ENCODE assay signal across 8 cellular contexts in the genomic region with DNA sequence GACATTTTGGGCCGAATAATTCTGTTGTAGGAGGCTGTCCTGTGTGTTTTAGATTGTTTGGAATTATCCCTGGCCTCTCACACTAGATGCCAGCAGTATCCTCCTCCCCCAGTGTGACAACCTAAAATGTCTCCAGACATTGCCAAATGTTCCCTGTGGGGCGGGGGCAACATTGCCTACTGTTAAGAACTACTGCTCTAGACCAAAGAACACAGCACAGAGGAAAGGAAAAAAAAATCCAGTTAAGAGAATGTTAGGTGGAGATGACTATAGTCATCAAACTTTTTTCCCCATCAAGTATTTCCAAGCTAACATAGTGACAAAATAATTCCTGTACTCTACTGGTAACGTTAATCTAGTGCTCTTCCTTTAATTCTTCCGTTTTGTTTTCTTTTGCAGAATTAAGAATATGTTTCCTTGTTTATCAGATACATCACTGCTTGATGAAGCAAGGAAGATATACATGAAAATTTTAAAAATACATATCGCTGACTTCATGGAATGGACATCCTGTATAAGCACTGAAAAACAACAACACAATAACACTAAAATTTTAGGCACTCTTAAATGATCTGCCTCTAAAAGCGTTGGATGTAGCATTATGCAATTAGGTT. TPM values are rescaled to one million over a fixed set of nuclear protein-coding genes. Genes with fewer than 3 reads are reported as not detected.
DNase-seq lines count a peak whose midpoint lies in the region; ATAC-seq and TF ChIP-seq lines count a peak whose summit lies in the region.

No MANE protein-coding gene starts in this region.

- peak overlapping the region; percentile 89 for H3K27ac Mint-ChIP-seq in CD8-positive, alpha-beta T cell
- peak overlapping the region; percentile 90 to 96 for H3K27ac Mint-ChIP-seq in natural killer cell treated with Interleukin-12 subunit alpha and Interleukin-12 subunit beta and Interleukin-15 and Interleukin-18, amount 100 ng/mL, for 72 hours

- H3K4me2 ChIP-seq in KMS-11 = peak overlapping the region; percentile 84

- H3K27me3 ChIP-seq in CD8-positive, alpha-beta T cell (ENCODE audit: insufficient read depth, low read length) = no peaks in the 10 kb centered on the region
- H3K27me3 ChIP-seq in KMS-11 (ENCODE audit: insufficient read depth, low read depth) = no peaks in the 10 kb centered on the region

- H3K9ac ChIP-seq in KMS-11 = peak overlapping the region; percentile 98

- H3K36me3 Mint-ChIP-seq in CD8-positive, alpha-beta T cell = peaks cover 72% of the 10 kb centered on the region
- H3K36me3 Mint-ChIP-seq in natural killer cell treated with Interleukin-12 subunit alpha and Interleukin-12 subunit beta and Interleukin-15 and Interleukin-18, amount 100 ng/mL, for 72 hours = peaks cover 36% of the 10 kb centered on the region

- H3K4me1 Mint-ChIP-seq in CD8-positive, alpha-beta T cell (ENCODE audit: low read depth) = peaks cover 37% of the 10 kb centered on the region
- peaks cover 48 to 49% of the 10 kb centered on the region in 2 donors for H3K4me1 Mint-ChIP-seq in natural killer cell treated with Interleukin-12 subunit alpha and Interleukin-12 subunit beta and Interleukin-15 and Interleukin-18, amount 100 ng/mL, for 72 hours (ENCODE audit: low read depth in 2 of 2)

- H3K36me3 ChIP-seq in CD8-positive, alpha-beta T cell (ENCODE audit: insufficient read depth, low read length) = peaks cover 29% of the 10 kb centered on the region
- peaks cover 29% of the 10 kb centered on the region; the same call in 1 of the 2 replicates for H3K36me3 ChIP-seq in KMS-11 (ENCODE audit: insufficient read depth)

- TF ChIP-seq CTCF in CD8-positive, alpha-beta T cell (IDR thresholded peaks at IDR 0.05) = no peak
- no peak for TF ChIP-seq CTCF in KMS-11 (conservative IDR thresholded peaks at IDR 0.05; ENCODE audit: low read depth, low read length)

- no peaks in the 10 kb centered on the region for H3K9me3 Mint-ChIP-seq in CD8-positive, alpha-beta T cell
- no peaks in the 10 kb centered on the region for H3K9me3 Mint-ChIP-seq in natural killer cell treated with Interleukin-12 subunit alpha and Interleukin-12 subunit beta and Interleukin-15 and Interleukin-18, amount 100 ng/mL, for 72 hours

- intact Hi-C loops in CD8-positive, alpha-beta T cell (cut with DNase I, micrococcal nuclease) = loop anchor here in 1 of 2 experiments (5.0 kb wide), 1 partner anchor 1662 kb away; no protein-coding TSS in a partner anchor

- no peak for ATAC-seq in CD8-positive, alpha-beta T cell
- no peak for ATAC-seq in natural killer cell treated with Interleukin-12 subunit alpha and Interleukin-12 subunit beta and Interleukin-15 and Interleukin-18, amount 100 ng/mL, for 72 hours
- no peak for ATAC-seq in HG03045 (IDR thresholded peaks at IDR 0.05; ENCODE audit: unreplicated experiment)
- ATAC-seq in HG02870 (IDR thresholded peaks at IDR 0.05; ENCODE audit: unreplicated experiment) = no peak

- no peaks in the 10 kb centered on the region for H3K27me3 Mint-ChIP-seq in CD8-positive, alpha-beta T cell (ENCODE audit: low read depth)
- no peaks in the 10 kb centered on the region for H3K27me3 Mint-ChIP-seq in natural killer cell treated with Interleukin-12 subunit alpha and Interleukin-12 subunit beta and Interleukin-15 and Interleukin-18, amount 100 ng/mL, for 72 hours

- no peaks in the 10 kb centered on the region for H3K9me3 ChIP-seq in CD8-positive, alpha-beta T cell (ENCODE audit: low read length)

- peak overlapping the region; percentile 97 for H3K27ac ChIP-seq in CD8-positive, alpha-beta T cell (ENCODE audit: low read depth, low read length)
- H3K27ac ChIP-seq in KMS-11 = peak overlapping the region; percentile 98

- H2AFZ ChIP-seq in KMS-11 (ENCODE audit: low read depth) = no peak overlapping the region

- peaks cover 36% of the 10 kb centered on the region for H3K4me1 ChIP-seq in CD8-positive, alpha-beta T cell (ENCODE audit: insufficient read depth, low read length)
- H3K4me1 ChIP-seq in KMS-11 (ENCODE audit: low read depth, poor library complexity, severe bottlenecking) = no peaks in the 10 kb centered on the region

- peak in 1 of 7 experiments; percentile 25 for DNase-seq in CD8-positive, alpha-beta T cell
- DNase-seq in astrocyte of the hippocampus (ENCODE audit: low read depth, low spot score) = peak; percentile 61
- no peak for DNase-seq in natural killer cell treated with Interleukin-12 subunit alpha and Interleukin-12 subunit beta and Interleukin-15 and Interleukin-18, amount 100 ng/mL, for 72 hours (ENCODE audit: low spot score)
- no peak for DNase-seq in NOMO-1 treated with DMSO at 0.1 percent for 48 hours (lab: John Stamatoyannopoulos, UW; ENCODE audit: unreplicated experiment)
- no peak for DNase-seq in CD1c-positive myeloid dendritic cell (ENCODE audit: extremely low spot score)

- POLR2A ChIA-PET in CD8-positive, alpha-beta T cell (lab: Charles Lee) = interaction anchor here (1.4 to 14.5 kb wide), 3 partner anchors 15 to 364 kb away, joined by 4 to 339 read pairs (median 127); partner anchors contain the start of genes BORCS5 and GPR19

- H3K4me3 ChIP-seq in CD8-positive, alpha-beta T cell (ENCODE audit: low read depth, low read length) = peak overlapping the region; percentile 96
- no peak overlapping the region for H3K4me3 ChIP-seq in KMS-11 (IDR thresholded peaks at IDR 0.05; ENCODE audit: insufficient read depth, low read depth, low read length)

- peak overlapping the region; percentile 98 for H3K4me3 Mint-ChIP-seq in CD8-positive, alpha-beta T cell
- H3K4me3 Mint-ChIP-seq in natural killer cell treated with Interleukin-12 subunit alpha and Interleukin-12 subunit beta and Interleukin-15 and Interleukin-18, amount 100 ng/mL, for 72 hours = peak overlapping the region; percentile 99

- CTCF ChIA-PET in CD8-positive, alpha-beta T cell (lab: Charles Lee) = interaction anchor here (1.4 to 4.1 kb wide), 3 partner anchors 15 to 363 kb away, joined by 3 to 25 read pairs (median 23); partner anchors contain the start of gene BORCS5

- peaks cover 88% of the 10 kb centered on the region for H3K79me2 ChIP-seq in KMS-11 (ENCODE audit: insufficient read depth, low read depth)

- H4K20me1 ChIP-seq in KMS-11 (ENCODE audit: insufficient read depth) = no peaks in the 10 kb centered on the region

RNA-seq across cellular contexts. Expression of gene CDKN1B, which starts 3.6 kb away (rescaled TPM):
- total RNA-seq in CD8-positive, alpha-beta T cell = 100 to 1,000 TPM; 240 to 245 TPM
- 10 to 100 TPM; 24.6 to 38.1 TPM for total RNA-seq in natural killer cell treated with Interleukin-12 subunit alpha and Interleukin-12 subunit beta and Interleukin-15 and Interleukin-18, amount 100 ng/mL, for 72 hours

RNA-seq across cellular contexts. Expression of gene GPR19, which starts 24.8 kb away (rescaled TPM):
- 1 to 10 TPM in 1 of 2 experiments, under 1 TPM in 1; 0.68 to 1.7 TPM for total RNA-seq in CD8-positive, alpha-beta T cell
- total RNA-seq in natural killer cell treated with Interleukin-12 subunit alpha and Interleukin-12 subunit beta and Interleukin-15 and Interleukin-18, amount 100 ng/mL, for 72 hours = 1 to 10 TPM; 6.4 to 9.9 TPM

Comparison
In these comparisons a context has a peak if more than half of its experiments do, and no peak if none do; other contexts are left out.
1. RNA of gene CDKN1B, which starts 3.6 kb away (total RNA-seq): 240 to 245 TPM in CD8-positive, alpha-beta T cell; 24.6 to 38.1 TPM in natural killer cell treated with Interleukin-12 subunit alpha and Interleukin-12 subunit beta and Interleukin-15 and Interleukin-18, amount 100 ng/mL, for 72 hours; every median in the first group is over 4 times any median in the second.